8 cellular contexts compared by ENCODE assay signal in the genomic region with DNA sequence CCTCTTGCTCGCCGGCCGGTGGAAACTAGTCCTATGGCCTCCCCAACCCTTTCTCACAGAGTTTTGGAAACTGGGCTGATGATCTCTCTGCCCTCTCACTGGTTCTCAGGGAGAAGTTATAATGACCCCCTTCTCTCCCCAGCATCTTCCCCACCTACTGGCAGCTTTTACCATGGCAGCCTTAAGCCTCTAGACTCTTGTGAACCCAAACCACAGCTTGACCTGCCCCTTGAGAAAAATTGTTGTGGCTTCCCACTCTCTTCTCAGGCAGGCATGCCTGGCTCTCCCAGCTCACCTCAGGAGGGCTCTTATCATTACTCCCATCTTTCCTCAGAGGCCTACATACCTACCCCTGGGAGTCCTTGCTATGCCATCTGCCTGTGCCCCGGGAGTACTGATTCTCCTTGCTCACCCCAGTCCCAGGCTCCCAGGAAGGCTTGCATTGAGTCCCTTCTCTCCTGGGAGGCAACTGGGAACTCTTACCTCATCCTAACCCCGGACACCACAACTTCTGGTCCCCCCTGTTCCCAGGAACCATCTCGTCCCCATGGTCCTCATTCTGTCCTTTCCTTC. TPM values are rescaled to one million over a fixed set of nuclear protein-coding genes. Genes with fewer than 3 reads are reported as not detected.
A peak's percentile ranks its signal among the peaks of the same experiment; 100 is the strongest.
DNase-seq lines count a peak whose midpoint lies in the region; ATAC-seq and TF ChIP-seq lines count a peak whose summit lies in the region.

No MANE protein-coding gene starts in this region.

- no peaks in the 10 kb centered on the region for H3K27me3 ChIP-seq in A673 (replicated peaks; ENCODE audit: insufficient read depth, low read depth, low read length, poor library complexity)

- CTCF ChIA-PET in A673 (lab: Charles Lee): no interaction called here

- peak overlapping the region; percentile 92 for H3K27ac ChIP-seq in A673 (ENCODE audit: low read depth, low read length, poor library complexity, severe bottlenecking)

- no peaks in the 10 kb centered on the region for H3K9me3 Mint-ChIP-seq in stimulated activated naive CD8-positive, alpha-beta T cell treated with anti-CD3 and anti-CD28 coated beads, Interleukin-15, amount 100 ng/mL, for 72 hours

- peaks cover 60% of the 10 kb centered on the region for H3K4me1 Mint-ChIP-seq in stimulated activated naive CD8-positive, alpha-beta T cell treated with anti-CD3 and anti-CD28 coated beads, Interleukin-15, amount 100 ng/mL, for 72 hours

- H3K9me3 ChIP-seq in A673 (ENCODE audit: low read depth, low read length, poor library complexity, severe bottlenecking): no peaks in the 10 kb centered on the region

- no TSS peak for BruUV-seq in A673 (replicated peaks; lab: Mats Ljungman, UMichigan)

- POLR2A ChIA-PET in A673 (lab: Charles Lee; ENCODE audit: low non-redundant PET): no interaction called here

- H3K4me3 Mint-ChIP-seq in stimulated activated naive CD8-positive, alpha-beta T cell treated with anti-CD3 and anti-CD28 coated beads, Interleukin-15, amount 100 ng/mL, for 72 hours: peak overlapping the region; percentile 99

- DNase-seq in A673 (ENCODE audit: low spot score) (peak; percentile 46), GM13977 (ENCODE audit: low spot score) (peak; percentile 58), RPMI8226 (peak; percentile 48), fibroblast of peridontal ligament (ENCODE audit: extremely low read depth) (peak; percentile 36), hypothalamus (lab: John Stamatoyannopoulos, UW) (no peak), activated gamma-delta T cell (lab: John Stamatoyannopoulos, UW) (no peak)
- DNase-seq in stimulated activated naive CD8-positive, alpha-beta T cell treated with anti-CD3 and anti-CD28 coated beads, Interleukin-15, amount 100 ng/mL, for 72 hours: no peak
- DNase-seq in NK-92 treated with Interleukin-12 subunit alpha and Interleukin-12 subunit beta, amount 100 ng/mL, for 24 hours (lab: John Stamatoyannopoulos, UW): no peak

- peak overlapping the region; percentile 99 for H3K27ac Mint-ChIP-seq in stimulated activated naive CD8-positive, alpha-beta T cell treated with anti-CD3 and anti-CD28 coated beads, Interleukin-15, amount 100 ng/mL, for 72 hours

- peaks cover 25% of the 10 kb centered on the region for H3K36me3 ChIP-seq in A673 (ENCODE audit: insufficient read depth, low read length, poor library complexity, severe bottlenecking)

- intact Hi-C loops in A673 (cut with micrococcal nuclease; ENCODE audit: unreplicated experiment): loop anchor here (5.0 kb wide), 1 partner anchor 95 kb away; a partner anchor contains a TSS

- TF ChIP-seq CTCF in A673 (conservative IDR thresholded peaks at IDR 0.05; ENCODE audit: low read depth, low read length) (0 out of 2 replicates have a peak, but pooled peaks have one; percentile 32), GM13977 (IDR thresholded peaks at IDR 0.05; ENCODE audit: extremely low read depth, insufficient read depth, missing control alignments) (peak; percentile 41)

- no peak for ATAC-seq in stimulated activated naive CD8-positive, alpha-beta T cell treated with anti-CD3 and anti-CD28 coated beads, Interleukin-15, amount 100 ng/mL, for 72 hours

- in situ Hi-C loops in GM13977 (cut with MboI; ENCODE audit: low pct_unique_long_range_greater_than_20kb, low sequenced_read_pairs, unreplicated experiment): loop anchor here (10.0 kb wide), 1 partner anchor 47 kb away; no protein-coding TSS in a partner anchor

- no peaks in the 10 kb centered on the region for H3K27me3 Mint-ChIP-seq in stimulated activated naive CD8-positive, alpha-beta T cell treated with anti-CD3 and anti-CD28 coated beads, Interleukin-15, amount 100 ng/mL, for 72 hours

- H3K4me3 ChIP-seq in A673 (ENCODE audit: low read depth, low read length, poor library complexity, severe bottlenecking): peak overlapping the region; percentile 58

- peaks cover 6% of the 10 kb centered on the region for H3K4me1 ChIP-seq in A673 (ENCODE audit: insufficient read depth, low read length, poor library complexity, severe bottlenecking)

RNA-seq across cellular contexts. Expression of a gene that starts 1.6 kb away (rescaled TPM):
- total RNA-seq in A673 (2021): 30.7 and 31.7 TPM in 2 replicates

RNA-seq across cellular contexts. Expression of a gene that starts 38.7 kb away (rescaled TPM):
- total RNA-seq in A673 (2021): 527 and 567 TPM in 2 replicates

RNA-seq across cellular contexts. Expression of a gene that starts 38.8 kb away (rescaled TPM):
- 78.9 and 79.1 TPM in 2 replicates for total RNA-seq in A673 (2021)

RNA-seq across cellular contexts. Expression of a gene that starts 51.9 kb away (rescaled TPM):
- total RNA-seq in A673 (2021): 3.2 and 3.4 TPM in 2 replicates

Comparison
In these comparisons a context has a peak if more than half of its experiments do, and no peak if none do; other contexts are left out.
1. DNase-seq: peak in A673 (single experiment), GM13977 (single experiment), RPMI8226 (single experiment) and fibroblast of peridontal ligament (single experiment); none in stimulated activated naive CD8-positive, alpha-beta T cell treated with anti-CD3 and anti-CD28 coated beads, Interleukin-15, amount 100 ng/mL, for 72 hours (0 of 2), hypothalamus (0 of 51), NK-92 treated with Interleukin-12 subunit alpha and Interleukin-12 subunit beta, amount 100 ng/mL, for 24 hours (single experiment) and activated gamma-delta T cell (single experiment).